In genomic region chr4:166902941-166903340, GRCh38 we compare ENCODE assay signal across 29 cellular contexts.
"Had no signal": no experiment of that assay in that cellular context is flagged by ENCODE, and none has a peak within 500 bp of the region (broad histone marks: within the 10 kb centered on the region; RNA-seq: fewer than 3 reads in every experiment).

No MANE protein-coding gene starts in this region.

- DNase-seq: activated B cell treated with CpG ODN at 0.5 μM for 24 hours; activated CD4-positive, alpha-beta T cell treated with anti-CD3 and anti-CD28 coated beads for 48 hours; activated CD4-positive, alpha-beta T cell treated with anti-CD3 and anti-CD28 coated beads, Interleukin-2, amount 50 U/mL, for 1 hour; activated CD4-positive, alpha-beta T cell treated with anti-CD3 and anti-CD28 coated beads, Interleukin-2, amount 50 U/mL, for 48 hours; activated CD8-positive, alpha-beta memory T cell treated with anti-CD3 and anti-CD28 coated beads, Interleukin-2, amount 10 ng/mL, durations not matched to agents 7 days and 5 days; activated CD8-positive, alpha-beta memory T cell treated with anti-CD3 and anti-CD28 coated beads, Interleukin-2, amount 50 U/mL, for 4 hours; activated CD8-positive, alpha-beta T cell treated with anti-CD3 and anti-CD28 coated beads, Interleukin-2, amount 10 ng/mL, durations not matched to agents 7 days and 5 days; activated effector memory CD4-positive, alpha-beta T cell treated with anti-CD3 and anti-CD28 coated beads, Interleukin-2, amount 50 U/mL, for 16 hours; activated naive CD4-positive, alpha-beta T cell treated with anti-CD3 and anti-CD28 coated beads for 36 hours; activated naive CD8-positive, alpha-beta T cell treated with anti-CD3 and anti-CD28 coated beads for 36 hours; activated naive CD8-positive, alpha-beta T cell treated with anti-CD3 and anti-CD28 coated beads, Interleukin-2, amount 50 U/mL, for 24 hours; activated T-cell treated with anti-CD3 and anti-CD28 coated beads, Interleukin-2, amount 50 U/mL, for 1 hour; activated T-cell treated with anti-CD3 and anti-CD28 coated beads, Interleukin-2, amount 50 U/mL, for 48 hours; adrenal gland; amygdala; aorta; body of pancreas; caudate nucleus; colonic mucosa; effector memory CD4-positive, alpha-beta T cell; endodermal cell; foreskin fibroblast; gastrocnemius medialis; glutamatergic neuron; heart left ventricle; T-helper 1 cell; T-helper 17 cell; T1000 had no signal

- H3K4me3 ChIP-seq: adrenal gland, body of pancreas, colonic mucosa, gastrocnemius medialis, heart left ventricle had no signal

- H3K36me3 ChIP-seq: adrenal gland, colonic mucosa, gastrocnemius medialis, heart left ventricle had no signal

- H3K9me3 ChIP-seq: adrenal gland, body of pancreas, colonic mucosa, gastrocnemius medialis had no signal

- H3K27me3 ChIP-seq: adrenal gland, body of pancreas, colonic mucosa, gastrocnemius medialis, heart left ventricle had no signal

- H3K27ac ChIP-seq: adrenal gland, body of pancreas, colonic mucosa, gastrocnemius medialis, heart left ventricle, VCaP had no signal

- H3K4me1 ChIP-seq: adrenal gland, body of pancreas, colonic mucosa, gastrocnemius medialis, heart left ventricle had no signal
